Comparison of ENCODE assay signal across 9 cellular contexts in the genomic region with DNA sequence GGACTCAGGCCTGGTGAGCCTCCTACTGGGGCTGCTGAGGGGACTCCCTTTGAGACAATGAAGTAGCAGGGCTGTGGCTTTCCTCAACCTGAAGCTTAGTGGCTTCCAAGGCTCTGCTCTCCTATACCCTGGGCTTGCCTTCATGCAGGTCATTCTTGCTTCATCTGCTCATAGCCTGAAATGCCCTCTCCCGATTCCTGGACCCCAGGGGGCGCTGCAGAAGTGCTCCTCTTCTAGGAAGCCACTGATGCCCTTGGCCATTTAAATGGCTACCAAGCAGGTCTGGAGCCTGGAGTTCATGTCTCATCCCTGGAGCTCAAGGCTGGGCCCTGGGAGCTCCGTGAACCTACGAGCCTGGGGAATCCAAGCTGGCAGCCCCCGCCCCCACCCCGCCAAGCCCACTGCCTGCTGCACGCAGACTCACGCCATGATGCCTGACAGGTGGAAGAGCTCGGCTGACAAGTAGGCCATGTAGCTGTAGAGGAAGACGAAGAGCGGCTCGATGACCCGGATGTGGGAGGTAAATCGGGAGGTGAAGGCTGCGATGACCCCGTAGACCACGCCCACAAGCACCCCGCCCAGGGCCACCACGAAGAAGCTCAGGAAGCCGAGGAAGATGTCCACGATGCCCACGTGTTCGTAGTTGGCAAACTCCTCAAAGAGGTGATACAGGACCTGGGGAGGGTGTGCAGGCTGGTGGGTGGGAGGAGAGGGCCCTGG. TPM values are rescaled to one million over a fixed set of nuclear protein-coding genes. Genes with fewer than 3 reads are reported as not detected.
A peak's percentile ranks its signal among the peaks of the same experiment; 100 is the strongest.
DNase-seq lines count a peak whose midpoint lies in the region; ATAC-seq and TF ChIP-seq lines count a peak whose summit lies in the region.
"Had no signal": no experiment of that assay in that cellular context is flagged by ENCODE, and none has a peak within 500 bp of the region (broad histone marks: within the 10 kb centered on the region; RNA-seq: fewer than 3 reads in every experiment).

No MANE protein-coding gene starts in this region.

- H3K56ac ChIP-seq in IMR-90 (ENCODE audit: extremely low read depth, insufficient read depth, low read length): no peak overlapping the region

- no peak overlapping the region for H3K23ac ChIP-seq in IMR-90 (ENCODE audit: low read depth, low read length)
- no peak overlapping the region for H3K23ac ChIP-seq in trophoblast cell (ENCODE audit: low read length)

- H3K9me3 Mint-ChIP-seq in activated naive CD8-positive, alpha-beta T cell treated with anti-CD3 and anti-CD28 coated beads for 36 hours: no peaks in the 10 kb centered on the region

- H3K79me1 ChIP-seq in IMR-90 (ENCODE audit: low read depth in 1 of 2, low read length in 2 of 2) (peaks cover 12 to 33% of the 10 kb centered on the region in 2 experiments), trophoblast cell (ENCODE audit: low read length) (no peaks in the 10 kb centered on the region)

- H4K5ac ChIP-seq in IMR-90 (ENCODE audit: low read depth, low read length): no peak overlapping the region

- dilution Hi-C loops in IMR-90 (cut with HindIII; ENCODE audit: low sequenced_read_pairs, unreplicated experiment): no loop called here

- H2BK5ac ChIP-seq in IMR-90 (ENCODE audit: low read depth, low read length, poor library complexity, severe bottlenecking) (no peak overlapping the region), trophoblast cell (ENCODE audit: low read depth, low read length, poor library complexity) (no peak overlapping the region)

- intact Hi-C loops in IMR-90 (cut with micrococcal nuclease) (no loop called here), ascending aorta (cut with DNase I) (no loop called here)

- no peak overlapping the region for H3K4me2 ChIP-seq in IMR-90 (ENCODE audit: low read depth, low read length)
- H3K4me2 ChIP-seq in trophoblast cell (ENCODE audit: low read length): no peak overlapping the region

- H4K8ac ChIP-seq in IMR-90 (ENCODE audit: low read depth in 2 of 2, low read length in 2 of 2) (no peak overlapping the region), trophoblast cell (ENCODE audit: low read depth, low read length) (no peak overlapping the region)

- no peak overlapping the region for H3K4me3 ChIP-seq in IMR-90 (ENCODE audit: insufficient read depth, low read depth, low read length)
- H3K4me3 ChIP-seq in trophoblast cell (ENCODE audit: low read depth, low read length): no peak overlapping the region
- no peak overlapping the region for H3K4me3 ChIP-seq in ascending aorta

- in situ Hi-C loops in IMR-90 (cut with MboI; ENCODE audit: low sequenced_read_pairs): loop anchor here (10.0 kb wide), 1 partner anchor 286 kb away; a partner anchor contains a TSS

- no peak overlapping the region for H2AK9ac ChIP-seq in IMR-90 (replicated peaks; ENCODE audit: low read depth, low read length, poor library complexity)

- H3K4ac ChIP-seq in IMR-90 (ENCODE audit: low read depth, low read length) (no peak overlapping the region), trophoblast cell (ENCODE audit: low read depth, low read length) (no peak overlapping the region)

- peaks cover 43% of the 10 kb centered on the region for H3K4me1 Mint-ChIP-seq in activated naive CD8-positive, alpha-beta T cell treated with anti-CD3 and anti-CD28 coated beads for 36 hours

- H3K36me3 ChIP-seq in IMR-90 (ENCODE audit: control insufficient read depth, insufficient read depth, low read length) (peaks cover 14% of the 10 kb centered on the region), trophoblast cell (ENCODE audit: control insufficient read depth in 1 of 2, insufficient read depth in 2 of 2, low read length in 2 of 2) (peaks cover 51 to 54% of the 10 kb centered on the region in 2 experiments), ascending aorta (peaks cover 10 to 20% of the 10 kb centered on the region in 2 donors)

- H2BK20ac ChIP-seq in IMR-90 (ENCODE audit: low read depth, low read length): no peak overlapping the region

- no peak for TF ChIP-seq POLR2A in IMR-90 (IDR thresholded peaks at IDR 0.05; ENCODE audit: low read depth, low read length)

- H3K27me3 Mint-ChIP-seq in activated naive CD8-positive, alpha-beta T cell treated with anti-CD3 and anti-CD28 coated beads for 36 hours: no peaks in the 10 kb centered on the region

- H4K12ac ChIP-seq in trophoblast cell (ENCODE audit: low read depth, low read length): no peak overlapping the region

- H3K4me1 ChIP-seq in IMR-90 (ENCODE audit: control insufficient read depth, insufficient read depth, low read length) (peaks cover 13% of the 10 kb centered on the region), trophoblast cell (ENCODE audit: control insufficient read depth in 1 of 2, insufficient read depth in 2 of 2, low read length in 2 of 2) (peaks cover 6 to 7% of the 10 kb centered on the region in 2 experiments), ascending aorta (peaks cover 0 to 11% of the 10 kb centered on the region in 2 donors)

- H2BK12ac ChIP-seq in trophoblast cell (ENCODE audit: low read length): no peak overlapping the region

- peaks cover 28% of the 10 kb centered on the region for H3K9me1 ChIP-seq in IMR-90 (ENCODE audit: insufficient read depth, low read length)

- H3K18ac ChIP-seq in IMR-90 (ENCODE audit: low read depth, low read length) (no peak overlapping the region), trophoblast cell (ENCODE audit: low read length) (peak overlapping the region; percentile 47)

- no TSS peak for BruUV-seq in IMR-90 (replicated peaks; lab: Mats Ljungman, UMichigan)

- no peak overlapping the region for H3K27ac ChIP-seq in IMR-90 (ENCODE audit: insufficient read depth, low read length)
- no peak overlapping the region for H3K27ac ChIP-seq in trophoblast cell (ENCODE audit: low read depth, low read length)
- no peak overlapping the region for H3K27ac ChIP-seq in ascending aorta
- H3K27ac ChIP-seq: C4-2B had no signal

- no peak overlapping the region for H3K27ac Mint-ChIP-seq in activated naive CD8-positive, alpha-beta T cell treated with anti-CD3 and anti-CD28 coated beads for 36 hours

- peak; percentile 3 for DNase-seq in NCI-H510A treated with DMSO at 0.1 percent for 48 hours (lab: John Stamatoyannopoulos, UW)
- DNase-seq in NCI-H510A (lab: John Stamatoyannopoulos, UW): no peak
- DNase-seq in IMR-90: no peak
- DNase-seq in activated naive CD8-positive, alpha-beta T cell treated with anti-CD3 and anti-CD28 coated beads for 36 hours: peak; percentile 31
- DNase-seq in trophoblast cell: peak; percentile 42 to 63
- no peak for DNase-seq in activated effector memory CD4-positive, alpha-beta T cell treated with Interleukin-2 at 50 U/mL for 16 hours
- no peak for DNase-seq in effector CD8-positive, alpha-beta T cell (lab: John Stamatoyannopoulos, UW)
- DNase-seq in ascending aorta (ENCODE audit: low spot score in 2 of 2): no peak

- POLR2A ChIA-PET in IMR-90 (lab: Charles Lee; ENCODE audit: unreplicated experiment): no interaction called here

- H2AFZ ChIP-seq in IMR-90 (replicated peaks; ENCODE audit: low read length, poor library complexity): no peak overlapping the region
- no peak overlapping the region for H2AFZ ChIP-seq in trophoblast cell (ENCODE audit: insufficient read depth, low read length, poor library complexity)

- H3K79me2 ChIP-seq in trophoblast cell (ENCODE audit: control insufficient read depth, insufficient read depth, low read length, poor library complexity): no peaks in the 10 kb centered on the region

- 91% methylated on average over 18 of the region's 23 CpGs; no CpG with 5 or more reads in 1 of the 2 experiments for WGBS in IMR-90 (ENCODE audit: extremely low coverage in 2 of 2, insufficient read length in 1 of 2), 2 experiments
- no CpG with 5 or more reads among the region's 23 CpGs for WGBS in trophoblast cell (ENCODE audit: extremely low coverage, insufficient coverage, insufficient read length)

- H3K36me3 Mint-ChIP-seq in activated naive CD8-positive, alpha-beta T cell treated with anti-CD3 and anti-CD28 coated beads for 36 hours: peaks cover 38% of the 10 kb centered on the region

- CTCF ChIA-PET in IMR-90 (lab: Yijun Ruan, JAX): interaction anchor here (0.8 kb wide), 1 partner anchor 12 kb away, joined by 3 read pairs; no protein-coding TSS in a partner anchor

- TF ChIP-seq CTCF in IMR-90 (conservative IDR thresholded peaks at IDR 0.05; ENCODE audit: low read depth, low read length) (peak; percentile 36), ascending aorta (IDR thresholded peaks at IDR 0.05) (no peak)

- H4K91ac ChIP-seq in IMR-90 (ENCODE audit: insufficient read depth, low read depth, low read length) (no peak overlapping the region; the same call in 1 of the 2 replicates), trophoblast cell (ENCODE audit: low read depth, low read length) (no peak overlapping the region)

- H3K9ac ChIP-seq in IMR-90 (ENCODE audit: low read depth, low read length): no peak overlapping the region
- no peak overlapping the region for H3K9ac ChIP-seq in trophoblast cell (ENCODE audit: low read length)

- TF ChIP-seq RAD21 in IMR-90 (IDR thresholded peaks at IDR 0.05; ENCODE audit: low read length): peak; percentile 33; the same call in 1 of the 2 replicates

- H2AK5ac ChIP-seq in IMR-90 (ENCODE audit: low read depth, low read length) (peak overlapping the region; percentile 38; the same call in 1 of the 2 replicates), trophoblast cell (ENCODE audit: low read length) (no peak overlapping the region)

- H2BK120ac ChIP-seq in IMR-90 (ENCODE audit: low read depth, low read length) (no peak overlapping the region), trophoblast cell (ENCODE audit: insufficient read depth, low read length, poor library complexity) (no peak overlapping the region)

- no peaks in the 10 kb centered on the region for H3K9me3 ChIP-seq in IMR-90 (ENCODE audit: control insufficient read depth, insufficient read depth, low read length)
- no peaks in the 10 kb centered on the region for H3K9me3 ChIP-seq in trophoblast cell (ENCODE audit: insufficient read depth, low read depth, low read length)
- H3K9me3 ChIP-seq in ascending aorta: no peaks in the 10 kb centered on the region

- ATAC-seq in IMR-90 (ENCODE audit: low read depth): no peak

- H3K27me3 ChIP-seq in IMR-90 (ENCODE audit: control insufficient read depth, insufficient read depth, low read length): no peaks in the 10 kb centered on the region
- no peaks in the 10 kb centered on the region for H3K27me3 ChIP-seq in trophoblast cell (ENCODE audit: insufficient read depth, low read length)
- H3K27me3 ChIP-seq in ascending aorta: no peaks in the 10 kb centered on the region

- H2BK15ac ChIP-seq in IMR-90 (ENCODE audit: low read depth, low read length): no peak overlapping the region

- H3K14ac ChIP-seq in IMR-90 (replicated peaks; ENCODE audit: low read depth, low read length) (no peak overlapping the region), trophoblast cell (ENCODE audit: low read length) (no peak overlapping the region)

- peaks cover 9% of the 10 kb centered on the region for H4K20me1 ChIP-seq in IMR-90 (ENCODE audit: insufficient read depth, low read length)

- no peak overlapping the region for H3K4me3 Mint-ChIP-seq in activated naive CD8-positive, alpha-beta T cell treated with anti-CD3 and anti-CD28 coated beads for 36 hours

RNA-seq across cellular contexts. Expression of a gene that starts 45.7 kb away (rescaled TPM):
- total RNA-seq in IMR-90 (2012; rRNA removed) (1.9 and 2.0 TPM in 2 replicates), ascending aorta (22.0 TPM)
- 20.5 and 21.2 TPM in 2 replicates for polyA plus RNA-seq in IMR-90 (2012; rRNA removed)
- polyA plus RNA-seq in IMR-90 (2012; cell fraction: cytosol; rRNA removed): 14.3 and 19.8 TPM in 2 replicates
- 30.7 and 36.7 TPM in 2 replicates for polyA plus RNA-seq in IMR-90 (2012; cell fraction: nucleus; rRNA removed; ENCODE audit: low replicate concordance)
- 10 to 100 TPM; 19.8 to 22.4 TPM for total RNA-seq in activated naive CD8-positive, alpha-beta T cell treated with anti-CD3 and anti-CD28 coated beads for 36 hours
- polyA plus RNA-seq in trophoblast cell (2013): 114 and 122 TPM in 2 replicates

Comparison
In these comparisons a context has a peak if more than half of its experiments do, and no peak if none do; other contexts are left out.
1. DNase-seq: peak in NCI-H510A treated with DMSO at 0.1 percent for 48 hours (single experiment), activated naive CD8-positive, alpha-beta T cell treated with anti-CD3 and anti-CD28 coated beads for 36 hours (single experiment) and trophoblast cell (2 of 2); none in NCI-H510A (single experiment), IMR-90 (single experiment), activated effector memory CD4-positive, alpha-beta T cell treated with Interleukin-2 at 50 U/mL for 16 hours (single experiment), effector CD8-positive, alpha-beta T cell (single experiment) and ascending aorta (0 of 2).